ENCODE assay signal across 11 cellular contexts in the genomic region with DNA sequence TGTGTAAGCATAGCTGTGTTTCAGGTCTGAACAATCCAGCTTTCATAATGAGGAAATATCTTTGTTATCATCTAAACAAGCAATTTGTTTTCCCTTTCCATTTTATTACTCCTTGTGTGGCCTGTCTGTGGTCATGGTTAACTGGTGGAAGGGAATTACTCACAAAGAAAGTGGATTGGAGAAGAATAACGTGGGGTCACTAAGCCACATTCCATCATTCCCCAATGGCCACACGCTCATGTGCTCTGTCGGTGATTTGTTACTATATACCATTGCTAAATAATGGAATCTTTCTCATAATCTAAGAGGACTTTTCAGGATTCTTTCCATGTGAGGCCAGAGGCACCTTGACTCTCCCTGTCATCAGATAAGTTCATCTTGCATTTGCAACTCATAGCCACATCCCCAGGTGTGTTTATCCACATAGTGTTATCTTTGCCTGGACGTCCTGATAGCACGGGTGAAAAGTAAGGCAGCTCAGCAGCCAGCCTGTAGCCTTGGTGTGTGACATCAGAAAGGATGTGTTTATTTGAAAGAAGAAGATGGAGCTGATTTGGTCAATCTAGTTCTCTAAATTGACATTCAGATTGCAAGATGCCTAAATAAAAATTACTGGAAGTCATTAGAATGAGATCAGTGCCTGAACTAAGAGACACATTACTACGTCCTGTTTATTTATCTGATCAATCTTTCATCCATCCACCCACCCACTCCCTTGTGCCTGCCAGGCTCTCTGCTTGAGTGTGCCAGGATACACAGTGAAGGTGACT.
DNase-seq lines count a peak whose midpoint lies in the region; ATAC-seq and TF ChIP-seq lines count a peak whose summit lies in the region.
"Had no signal": no experiment of that assay in that cellular context is flagged by ENCODE, and none has a peak within 500 bp of the region (broad histone marks: within the 10 kb centered on the region; RNA-seq: fewer than 3 reads in every experiment).

No MANE protein-coding gene starts in this region.

- H3K4me1 Mint-ChIP-seq in activated T-helper 1 cell treated with anti-CD3 and anti-CD28 coated beads, Interleukin-12 subunit alpha, Interleukin-12 subunit beta, Interleukin-2, Interleukin-4 antibody, amounts not matched to agents 30 ng/mL and 10 ng/mL and 1 ng/mL, durations not matched to agents 14 hours and 24 hours and 36 hours (ENCODE audit: low read depth), result peaks cover 95% of the 10 kb centered on the region
- peaks cover 98 to 100% of the 10 kb centered on the region in 2 donors for H3K4me1 Mint-ChIP-seq in immature natural killer cell

- TF ChIP-seq EP300 in transverse colon (IDR thresholded peaks at IDR 0.05; ENCODE audit: low read depth), result no peak

- H3K27ac ChIP-seq in left ventricle myocardium inferior (replicated peaks) (peak overlapping the region; percentile 78), transverse colon (peak overlapping the region in 3 of 4 donors; percentile 14 to 69 (median 60))

- no peaks in the 10 kb centered on the region for H3K36me3 ChIP-seq in left ventricle myocardium inferior
- H3K36me3 ChIP-seq in transverse colon, result no peaks in the 10 kb centered on the region
- H3K36me3 ChIP-seq in mucosa of descending colon (ENCODE audit: low read depth), result no peaks in the 10 kb centered on the region

- TF ChIP-seq CTCF in left ventricle myocardium inferior (IDR thresholded peaks at IDR 0.05; ENCODE audit: borderline replicate concordance), result no peak
- TF ChIP-seq CTCF in transverse colon (IDR thresholded peaks at IDR 0.05), result no peak
- TF ChIP-seq CTCF in omental fat pad (IDR thresholded peaks at IDR 0.05), result no peak
- TF ChIP-seq CTCF in mucosa of descending colon (IDR thresholded peaks at IDR 0.05), result no peak

- TF ChIP-seq POLR2A in transverse colon (IDR thresholded peaks at IDR 0.05), result no peak

- no peaks in the 10 kb centered on the region for H3K27me3 Mint-ChIP-seq in activated T-helper 1 cell treated with anti-CD3 and anti-CD28 coated beads, Interleukin-12 subunit alpha, Interleukin-12 subunit beta, Interleukin-2, Interleukin-4 antibody, amounts not matched to agents 30 ng/mL and 10 ng/mL and 1 ng/mL, durations not matched to agents 14 hours and 24 hours and 36 hours (ENCODE audit: insufficient read depth)
- H3K27me3 Mint-ChIP-seq in immature natural killer cell (ENCODE audit: low read depth in 3 of 3), result peaks cover 0 to 6% (median 5%) of the 10 kb centered on the region in 3 donors

- H3K27me3 ChIP-seq in left ventricle myocardium inferior (ENCODE audit: low read depth) (no peaks in the 10 kb centered on the region), transverse colon (no peaks in the 10 kb centered on the region)

- intact Hi-C loops in left ventricle myocardium inferior (cut with micrococcal nuclease) (no loop called here), cardiac septum (cut with DNase I) (no loop called here), transverse colon (cut with DNase I; ENCODE audit: low total_unique reads) (no loop called here), mucosa of descending colon (cut with DNase I, micrococcal nuclease) (no loop called here)
- intact Hi-C loops in activated T-helper 1 cell treated with anti-CD3 and anti-CD28 coated beads, Interleukin-12 subunit alpha, Interleukin-12 subunit beta, Interleukin-2, Interleukin-4 antibody, amounts not matched to agents 30 ng/mL and 10 ng/mL and 1 ng/mL, durations not matched to agents 14 hours and 24 hours and 36 hours (cut with micrococcal nuclease), result loop anchor here (2.0 to 5.0 kb wide), 4 partner anchors 16 to 62 kb away; no protein-coding TSS in a partner anchor

- WGBS in transverse colon (ENCODE audit: low coverage in 1 of 2), 2 donors, result 62 to 69% methylated on average over 6 of the region's 6 CpGs

- H3K4me1 ChIP-seq in left ventricle myocardium inferior (peaks cover 83% of the 10 kb centered on the region), transverse colon (peaks cover 0 to 65% (median 40%) of the 10 kb centered on the region in 4 donors), mucosa of descending colon (ENCODE audit: low read depth) (peaks cover 24% of the 10 kb centered on the region)

- peak overlapping the region; percentile 82 for H3K4me3 Mint-ChIP-seq in activated T-helper 1 cell treated with anti-CD3 and anti-CD28 coated beads, Interleukin-12 subunit alpha, Interleukin-12 subunit beta, Interleukin-2, Interleukin-4 antibody, amounts not matched to agents 30 ng/mL and 10 ng/mL and 1 ng/mL, durations not matched to agents 14 hours and 24 hours and 36 hours
- H3K4me3 Mint-ChIP-seq in immature natural killer cell, result peak overlapping the region; percentile 78 to 96 (median 83)

- H3K4me3 ChIP-seq in left ventricle myocardium inferior (no peak overlapping the region), transverse colon (no peak overlapping the region), mucosa of descending colon (no peak overlapping the region)

- ATAC-seq in omental fat pad (ENCODE audit: low FRiP score) (no peak), mucosa of descending colon (no peak)
- ATAC-seq: Panc1 had no signal

- peaks cover 2% of the 10 kb centered on the region for H3K36me3 Mint-ChIP-seq in activated T-helper 1 cell treated with anti-CD3 and anti-CD28 coated beads, Interleukin-12 subunit alpha, Interleukin-12 subunit beta, Interleukin-2, Interleukin-4 antibody, amounts not matched to agents 30 ng/mL and 10 ng/mL and 1 ng/mL, durations not matched to agents 14 hours and 24 hours and 36 hours (ENCODE audit: low read depth)
- no peaks in the 10 kb centered on the region for H3K36me3 Mint-ChIP-seq in immature natural killer cell

- no peaks in the 10 kb centered on the region for H3K9me3 ChIP-seq in left ventricle myocardium inferior (replicated peaks)
- H3K9me3 ChIP-seq in transverse colon, result no peaks in the 10 kb centered on the region
- no peaks in the 10 kb centered on the region for H3K9me3 ChIP-seq in mucosa of descending colon

- peak overlapping the region; percentile 98 for H3K27ac Mint-ChIP-seq in activated T-helper 1 cell treated with anti-CD3 and anti-CD28 coated beads, Interleukin-12 subunit alpha, Interleukin-12 subunit beta, Interleukin-2, Interleukin-4 antibody, amounts not matched to agents 30 ng/mL and 10 ng/mL and 1 ng/mL, durations not matched to agents 14 hours and 24 hours and 36 hours
- peak overlapping the region; percentile 94 to 100 (median 98) for H3K27ac Mint-ChIP-seq in immature natural killer cell

- in situ Hi-C loops in transverse colon (cut with MboI; ENCODE audit: low pct_ligation_motif_present in 1 of 4, low pct_unique_long_range_greater_than_20kb in 1 of 4, low sequenced_read_pairs in 3 of 4), result no loop called here

- peaks cover 3% of the 10 kb centered on the region for H3K9me3 Mint-ChIP-seq in activated T-helper 1 cell treated with anti-CD3 and anti-CD28 coated beads, Interleukin-12 subunit alpha, Interleukin-12 subunit beta, Interleukin-2, Interleukin-4 antibody, amounts not matched to agents 30 ng/mL and 10 ng/mL and 1 ng/mL, durations not matched to agents 14 hours and 24 hours and 36 hours
- no peaks in the 10 kb centered on the region for H3K9me3 Mint-ChIP-seq in immature natural killer cell

- no peak for DNase-seq in left ventricle myocardium inferior
- no peak for DNase-seq in cardiac septum (ENCODE audit: low spot score)
- no peak for DNase-seq in activated T-helper 1 cell treated with anti-CD3 and anti-CD28 coated beads, Interleukin-12 subunit alpha, Interleukin-12 subunit beta, Interleukin-2, Interleukin-4 antibody, amounts not matched to agents 30 ng/mL and 10 ng/mL and 1 ng/mL, durations not matched to agents 14 hours and 24 hours and 36 hours (ENCODE audit: low spot score)
- no peak for DNase-seq in immature natural killer cell
- no peak for DNase-seq in transverse colon
- no peak for DNase-seq in omental fat pad (ENCODE audit: low spot score)
- no peak for DNase-seq in OCI-M2 (lab: John Stamatoyannopoulos, UW; ENCODE audit: unreplicated experiment)
- DNase-seq in mucosa of descending colon, result no peak
- DNase-seq: cerebellar nuclear complex, NCI-H2107 had no signal
